19 cellular contexts compared by ENCODE assay signal in the genomic region with DNA sequence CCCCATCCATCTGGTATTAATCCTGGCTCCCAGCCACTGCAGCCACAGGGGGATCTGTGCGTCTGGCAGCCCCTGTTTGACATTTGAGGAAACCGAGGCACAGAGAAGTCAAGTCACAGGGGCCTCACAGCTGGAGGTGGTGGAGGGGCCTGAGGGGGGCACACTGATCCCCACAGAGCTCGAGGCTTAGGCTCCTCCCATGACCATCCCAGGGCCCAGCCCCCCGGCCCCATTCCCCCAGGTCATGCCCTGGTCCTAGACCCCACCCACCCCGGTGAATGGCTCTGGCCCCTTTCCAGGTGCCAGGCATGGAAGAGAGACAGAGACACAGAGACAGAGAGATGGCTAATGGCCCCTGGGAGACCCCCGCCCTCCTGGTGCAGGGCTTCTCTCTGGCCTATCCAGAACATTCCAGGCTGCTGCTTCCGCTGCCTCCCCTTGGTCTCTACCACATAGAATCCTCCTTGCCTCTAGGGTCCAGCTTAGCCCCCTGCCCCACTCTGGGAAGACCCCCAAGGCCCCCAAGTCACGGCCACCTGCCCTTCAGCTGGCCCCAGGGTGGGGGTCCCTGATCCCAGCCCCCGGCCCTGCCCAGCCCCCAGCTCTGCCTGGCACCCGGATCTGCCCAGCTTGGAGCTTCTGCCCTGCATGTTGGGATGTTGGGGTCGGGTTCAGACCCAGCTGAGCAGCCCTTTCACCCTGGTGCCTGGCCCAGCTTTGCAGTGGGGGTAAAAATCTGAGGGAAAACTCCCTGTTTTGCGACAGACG. TPM values are rescaled to one million over a fixed set of nuclear protein-coding genes. Genes with fewer than 3 reads are reported as not detected.
DNase-seq lines count a peak whose midpoint lies in the region; ATAC-seq, FAIRE-seq and TF ChIP-seq lines count a peak whose summit lies in the region.
"Had no signal": no experiment of that assay in that cellular context is flagged by ENCODE, and none has a peak within 500 bp of the region (broad histone marks: within the 10 kb centered on the region; RNA-seq: fewer than 3 reads in every experiment).

No MANE protein-coding gene starts in this region.

- no peaks in the 10 kb centered on the region for H3K27me3 Mint-ChIP-seq in activated naive CD4-positive, alpha-beta T cell treated with anti-CD3 and anti-CD28 coated beads, Interleukin-2, amount 10 ng/mL, durations not matched to agents 7 days and 5 days
- H3K27me3 Mint-ChIP-seq: central memory CD8-positive, alpha-beta T cell; naive thymus-derived CD4-positive, alpha-beta T cell had no signal

- no peak overlapping the region for H3K4me3 ChIP-seq in RWPE2 (ENCODE audit: severe bottlenecking)
- no peak overlapping the region for H3K4me3 ChIP-seq in kidney (ENCODE audit: low read length in 2 of 2)
- no peak overlapping the region for H3K4me3 ChIP-seq in suprapubic skin
- H3K4me3 ChIP-seq in gastroesophageal sphincter: peak overlapping the region in 1 of 2 donors; percentile 20
- H3K4me3 ChIP-seq: prostate gland, transverse colon had no signal

- no peak for TF ChIP-seq POLR2A in suprapubic skin (IDR thresholded peaks at IDR 0.05)
- no peak for TF ChIP-seq POLR2A in gastroesophageal sphincter (IDR thresholded peaks at IDR 0.05)

- FAIRE-seq in kidney (lab: Jason Lieb, UNC): no peak

- H3K36me3 Mint-ChIP-seq in activated naive CD4-positive, alpha-beta T cell treated with anti-CD3 and anti-CD28 coated beads, Interleukin-2, amount 10 ng/mL, durations not matched to agents 7 days and 5 days: peaks cover 20% of the 10 kb centered on the region

- H3K27ac Mint-ChIP-seq in activated naive CD4-positive, alpha-beta T cell treated with anti-CD3 and anti-CD28 coated beads, Interleukin-2, amount 10 ng/mL, durations not matched to agents 7 days and 5 days: no peak overlapping the region
- H3K27ac Mint-ChIP-seq: activated T-helper 2 cell treated with anti-CD3 and anti-CD28 coated beads, Interferon-gamma antibody, Interleukin-2, Interleukin-4, amounts not matched to agents 10 μg/mL and 5 μg/mL and 100 μg/mL, durations not matched to agents 14 hours and 24 hours and 36 hours; naive thymus-derived CD4-positive, alpha-beta T cell had no signal

- H3K36me3 ChIP-seq in RWPE2 (ENCODE audit: low read depth): no peaks in the 10 kb centered on the region
- no peaks in the 10 kb centered on the region for H3K36me3 ChIP-seq in kidney (ENCODE audit: control insufficient read depth in 1 of 2, insufficient read depth in 2 of 2, low read length in 2 of 2)
- H3K36me3 ChIP-seq in suprapubic skin: no peaks in the 10 kb centered on the region
- H3K36me3 ChIP-seq in gastroesophageal sphincter: no peaks in the 10 kb centered on the region
- H3K36me3 ChIP-seq: esophagus muscularis mucosa, prostate gland, transverse colon had no signal

- H3K9me3 Mint-ChIP-seq in activated naive CD4-positive, alpha-beta T cell treated with anti-CD3 and anti-CD28 coated beads, Interleukin-2, amount 10 ng/mL, durations not matched to agents 7 days and 5 days: peaks cover 14% of the 10 kb centered on the region

- intact Hi-C loops in kidney (cut with DNase I): no loop called here

- no peak overlapping the region for H3K27ac ChIP-seq in RWPE2 (ENCODE audit: poor library complexity, severe bottlenecking)
- H3K27ac ChIP-seq in kidney (ENCODE audit: low read depth in 2 of 2, low read length in 2 of 2): no peak overlapping the region
- no peak overlapping the region for H3K27ac ChIP-seq in suprapubic skin
- H3K27ac ChIP-seq in gastroesophageal sphincter: no peak overlapping the region
- H3K27ac ChIP-seq: esophagus muscularis mucosa, prostate gland, transverse colon had no signal

- TF ChIP-seq EP300 in suprapubic skin (IDR thresholded peaks at IDR 0.05): no peak
- no peak for TF ChIP-seq EP300 in gastroesophageal sphincter (IDR thresholded peaks at IDR 0.05)

- no peaks in the 10 kb centered on the region for H3K27me3 ChIP-seq in RWPE2 (ENCODE audit: insufficient read depth, poor library complexity, severe bottlenecking)
- H3K27me3 ChIP-seq in suprapubic skin: peaks cover 38% of the 10 kb centered on the region
- peaks cover 41% of the 10 kb centered on the region for H3K27me3 ChIP-seq in gastroesophageal sphincter
- H3K27me3 ChIP-seq: transverse colon had no signal

- peaks cover 4% of the 10 kb centered on the region for H3K9me3 ChIP-seq in RWPE2 (ENCODE audit: severe bottlenecking)
- H3K9me3 ChIP-seq in kidney (ENCODE audit: control insufficient read depth in 1 of 2, low read length in 2 of 2): peaks cover 0 to 4% of the 10 kb centered on the region in 2 donors
- H3K9me3 ChIP-seq in suprapubic skin: peaks cover 8% of the 10 kb centered on the region
- H3K9me3 ChIP-seq in gastroesophageal sphincter: peaks cover 0 to 12% (median 0%) of the 10 kb centered on the region in 3 donors
- H3K9me3 ChIP-seq: prostate gland had no signal

- H3K9ac ChIP-seq in kidney (ENCODE audit: low read length in 2 of 2): no peak overlapping the region

- ATAC-seq in RWPE2 (ENCODE audit: low read depth): no peak
- no peak for ATAC-seq in gastroesophageal sphincter
- ATAC-seq: naive thymus-derived CD4-positive, alpha-beta T cell had no signal

- H3K4me1 ChIP-seq in RWPE2 (ENCODE audit: insufficient read depth, poor library complexity, severe bottlenecking) (no peaks in the 10 kb centered on the region), kidney (ENCODE audit: control insufficient read depth in 1 of 2, insufficient read depth in 1 of 2, low read depth in 1 of 2, low read length in 2 of 2) (no peaks in the 10 kb centered on the region), suprapubic skin (no peaks in the 10 kb centered on the region), gastroesophageal sphincter (no peaks in the 10 kb centered on the region)
- H3K4me1 ChIP-seq: esophagus muscularis mucosa, prostate gland, transverse colon had no signal

- CTCF ChIA-PET in activated naive CD4-positive, alpha-beta T cell treated with anti-CD3 and anti-CD28 coated beads, Interleukin-2, amount 10 ng/mL, durations not matched to agents 7 days and 5 days (lab: Charles Lee): no interaction called here

- H3K4me3 Mint-ChIP-seq in activated naive CD4-positive, alpha-beta T cell treated with anti-CD3 and anti-CD28 coated beads, Interleukin-2, amount 10 ng/mL, durations not matched to agents 7 days and 5 days: no peak overlapping the region
- H3K4me3 Mint-ChIP-seq: central memory CD8-positive, alpha-beta T cell had no signal

- no peaks in the 10 kb centered on the region for H3K4me1 Mint-ChIP-seq in activated naive CD4-positive, alpha-beta T cell treated with anti-CD3 and anti-CD28 coated beads, Interleukin-2, amount 10 ng/mL, durations not matched to agents 7 days and 5 days
- H3K4me1 Mint-ChIP-seq: central memory CD8-positive, alpha-beta T cell had no signal

- 67% methylated on average over 2 of the region's 13 CpGs for WGBS in suprapubic skin
- WGBS in gastroesophageal sphincter (ENCODE audit: low coverage in 1 of 2), 2 donors: no CpG with 5 or more reads among the region's 13 CpGs

- DNase-seq in activated naive CD4-positive, alpha-beta T cell treated with anti-CD3 and anti-CD28 coated beads, Interleukin-2, amount 10 ng/mL, durations not matched to agents 7 days and 5 days: peak; percentile 15
- DNase-seq in activated naive CD4-positive, alpha-beta T cell treated with Interleukin-2 at 50 U/mL for 16 hours: no peak
- DNase-seq in RWPE2 (ENCODE audit: low spot score) (peak; percentile 38), kidney (peak; percentile 61), suprapubic skin (ENCODE audit: low spot score in 2 of 2) (peak; percentile 56 to 58), NCI-H2196 treated with DMSO at 0.1 percent for 48 hours (lab: John Stamatoyannopoulos, UW; ENCODE audit: unreplicated experiment) (no peak)
- no peak for DNase-seq in stimulated activated CD4-positive, alpha-beta T cell treated with anti-CD3 and anti-CD28 coated beads, Interleukin-4, amount 100 ng/mL, for 1 hour
- DNase-seq: amniotic stem cell; effector CD4-positive, alpha-beta T cell; naive thymus-derived CD4-positive, alpha-beta T cell; NCI-H2081 treated with DMSO at 0.1 percent for 48 hours; NCI-H510A treated with DMSO at 0.1 percent for 48 hours; stimulated activated CD4-positive, alpha-beta T cell treated with anti-CD3 and anti-CD28 coated beads, Interleukin-12 subunit alpha, Interleukin-12 subunit beta, amount 100 ng/mL, for 4 hours; transverse colon had no signal

- TF ChIP-seq CTCF in RWPE2 (IDR thresholded peaks at IDR 0.05; ENCODE audit: poor library complexity, severe bottlenecking) (no peak), kidney (IDR thresholded peaks at IDR 0.05; ENCODE audit: borderline replicate concordance, extremely low read depth, insufficient read depth) (no peak), suprapubic skin (IDR thresholded peaks at IDR 0.05) (no peak), gastroesophageal sphincter (IDR thresholded peaks at IDR 0.05) (no peak)

RNA-seq across cellular contexts. Expression of a gene that starts 29.2 kb away (rescaled TPM):
- total RNA-seq in kidney (1.4 TPM), suprapubic skin (1 to 10 TPM; 3.9 to 6.2 (median 4.7) TPM), gastroesophageal sphincter (1 to 10 TPM; 2.7 to 8.3 (median 6.7) TPM)
- polyA plus RNA-seq in kidney (ENCODE audit: insufficient read depth, low read depth, low replicate concordance): 0.60 TPM

Comparison
In these comparisons a context has a peak if more than half of its experiments do, and no peak if none do; other contexts are left out.
1. DNase-seq: peak in activated naive CD4-positive, alpha-beta T cell treated with anti-CD3 and anti-CD28 coated beads, Interleukin-2, amount 10 ng/mL, durations not matched to agents 7 days and 5 days (single experiment), RWPE2 (single experiment), kidney (single experiment) and suprapubic skin (2 of 2); none in activated naive CD4-positive, alpha-beta T cell treated with Interleukin-2 at 50 U/mL for 16 hours (single experiment), NCI-H2196 treated with DMSO at 0.1 percent for 48 hours (single experiment) and stimulated activated CD4-positive, alpha-beta T cell treated with anti-CD3 and anti-CD28 coated beads, Interleukin-4, amount 100 ng/mL, for 1 hour (single experiment).